ENCODE assay signal across 8 cellular contexts in the genomic region with DNA sequence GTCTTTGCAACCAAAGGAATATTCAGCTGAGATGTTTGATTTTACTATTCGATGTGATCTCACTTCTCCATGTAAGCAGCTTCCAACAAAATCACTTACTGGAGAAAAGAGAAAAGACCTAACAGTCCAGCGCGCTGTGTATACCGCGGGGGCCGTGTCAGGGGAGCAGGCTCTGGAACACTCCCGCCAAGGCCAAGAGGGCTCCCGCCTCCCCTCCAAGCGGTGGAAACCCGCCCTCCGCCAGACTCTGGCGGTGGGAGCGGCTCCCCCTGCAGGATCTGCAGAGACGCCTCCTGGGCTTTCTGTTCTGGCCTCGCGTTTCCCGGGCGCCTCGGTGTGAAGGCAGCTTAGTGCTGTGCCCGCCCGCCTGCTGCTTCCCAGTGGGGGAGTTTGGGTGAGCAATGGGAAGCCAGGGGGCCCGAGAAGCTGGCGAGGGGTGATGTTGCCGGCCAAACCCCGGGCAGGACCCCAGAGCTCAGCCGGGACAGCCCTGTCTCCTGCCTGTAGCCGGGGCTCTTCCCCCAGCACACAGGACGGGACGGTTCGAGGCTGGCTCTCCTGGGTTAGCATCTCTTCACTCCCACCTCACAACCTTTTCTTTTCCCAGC. TPM values are rescaled to one million over a fixed set of nuclear protein-coding genes. Genes with fewer than 3 reads are reported as not detected.
DNase-seq lines count a peak whose midpoint lies in the region; ATAC-seq and TF ChIP-seq lines count a peak whose summit lies in the region.

No MANE protein-coding gene starts in this region.

- BruUV-seq in Panc1 (replicated peaks; lab: Mats Ljungman, UMichigan): no TSS peak

- peaks cover 29% of the 10 kb centered on the region for H3K4me1 Mint-ChIP-seq in activated T-helper 1 cell treated with anti-CD3 and anti-CD28 coated beads, Interleukin-12 subunit alpha, Interleukin-12 subunit beta, Interleukin-2, Interleukin-4 antibody, amounts not matched to agents 30 ng/mL and 10 ng/mL and 1 ng/mL, durations not matched to agents 14 hours and 24 hours and 36 hours (ENCODE audit: low read depth)
- H3K4me1 Mint-ChIP-seq in natural killer cell treated with Interleukin-12 subunit alpha and Interleukin-12 subunit beta and Interleukin-15 and Interleukin-18, amount 100 ng/mL, for 72 hours (ENCODE audit: low read depth in 2 of 2): peaks cover 18 to 19% of the 10 kb centered on the region in 2 donors
- peaks cover 29% of the 10 kb centered on the region for H3K4me1 Mint-ChIP-seq in stimulated activated memory B cell treated with anti-CD40 and anti-IgM and Interleukin-4, amounts not matched to agents 10 μg/mL and 1 μg/mL and 100 μg/mL, for 72 hours

- no peaks in the 10 kb centered on the region for H3K36me3 ChIP-seq in Panc1 (ENCODE audit: control insufficient read depth, insufficient read depth, low read length)

- H3K27ac Mint-ChIP-seq in activated T-helper 1 cell treated with anti-CD3 and anti-CD28 coated beads, Interleukin-12 subunit alpha, Interleukin-12 subunit beta, Interleukin-2, Interleukin-4 antibody, amounts not matched to agents 30 ng/mL and 10 ng/mL and 1 ng/mL, durations not matched to agents 14 hours and 24 hours and 36 hours: no peak overlapping the region
- no peak overlapping the region for H3K27ac Mint-ChIP-seq in natural killer cell treated with Interleukin-12 subunit alpha and Interleukin-12 subunit beta and Interleukin-15 and Interleukin-18, amount 100 ng/mL, for 72 hours
- H3K27ac Mint-ChIP-seq in stimulated activated memory B cell treated with anti-CD40 and anti-IgM and Interleukin-4, amounts not matched to agents 10 μg/mL and 1 μg/mL and 100 μg/mL, for 72 hours: no peak overlapping the region

- H3K4me1 ChIP-seq in Panc1 (ENCODE audit: control insufficient read depth, insufficient read depth, low read length): peaks cover 19% of the 10 kb centered on the region

- no peaks in the 10 kb centered on the region for H3K9me3 ChIP-seq in Panc1 (ENCODE audit: control insufficient read depth, insufficient read depth, low read depth, low read length)

- peaks cover 69% of the 10 kb centered on the region for H3K27me3 Mint-ChIP-seq in activated T-helper 1 cell treated with anti-CD3 and anti-CD28 coated beads, Interleukin-12 subunit alpha, Interleukin-12 subunit beta, Interleukin-2, Interleukin-4 antibody, amounts not matched to agents 30 ng/mL and 10 ng/mL and 1 ng/mL, durations not matched to agents 14 hours and 24 hours and 36 hours (ENCODE audit: insufficient read depth)
- peaks cover 29 to 34% of the 10 kb centered on the region in 2 donors for H3K27me3 Mint-ChIP-seq in natural killer cell treated with Interleukin-12 subunit alpha and Interleukin-12 subunit beta and Interleukin-15 and Interleukin-18, amount 100 ng/mL, for 72 hours
- peaks cover 38% of the 10 kb centered on the region for H3K27me3 Mint-ChIP-seq in stimulated activated memory B cell treated with anti-CD40 and anti-IgM and Interleukin-4, amounts not matched to agents 10 μg/mL and 1 μg/mL and 100 μg/mL, for 72 hours

- H3K27ac ChIP-seq in Panc1 (ENCODE audit: low read length): peak overlapping the region; percentile 71

- POLR2A ChIA-PET in Panc1 (lab: Charles Lee): no interaction called here

- CTCF ChIA-PET in Panc1 (lab: Charles Lee): interaction anchor here (0.7 kb wide), 1 partner anchor 401 kb away, joined by 3 read pairs; no protein-coding TSS in a partner anchor

- H3K4me3 Mint-ChIP-seq in activated T-helper 1 cell treated with anti-CD3 and anti-CD28 coated beads, Interleukin-12 subunit alpha, Interleukin-12 subunit beta, Interleukin-2, Interleukin-4 antibody, amounts not matched to agents 30 ng/mL and 10 ng/mL and 1 ng/mL, durations not matched to agents 14 hours and 24 hours and 36 hours: peak overlapping the region; percentile 17
- peak overlapping the region; percentile 30 for H3K4me3 Mint-ChIP-seq in natural killer cell treated with Interleukin-12 subunit alpha and Interleukin-12 subunit beta and Interleukin-15 and Interleukin-18, amount 100 ng/mL, for 72 hours
- H3K4me3 Mint-ChIP-seq in stimulated activated memory B cell treated with anti-CD40 and anti-IgM and Interleukin-4, amounts not matched to agents 10 μg/mL and 1 μg/mL and 100 μg/mL, for 72 hours: peak overlapping the region; percentile 45

- no peaks in the 10 kb centered on the region for H3K27me3 ChIP-seq in Panc1 (ENCODE audit: control insufficient read depth, insufficient read depth, low read length)

- in situ Hi-C loops in Panc1 (cut with HindIII; ENCODE audit: low pct_unique_long_range_greater_than_20kb, low sequenced_read_pairs): no loop called here

- intact Hi-C loops in Panc1 (cut with micrococcal nuclease; ENCODE audit: unreplicated experiment): loop anchor here (5.0 kb wide), 1 partner anchor 65 kb away; the partner anchor contains the start of gene BAHD1
- intact Hi-C loops in activated T-helper 1 cell treated with anti-CD3 and anti-CD28 coated beads, Interleukin-12 subunit alpha, Interleukin-12 subunit beta, Interleukin-2, Interleukin-4 antibody, amounts not matched to agents 30 ng/mL and 10 ng/mL and 1 ng/mL, durations not matched to agents 14 hours and 24 hours and 36 hours (cut with micrococcal nuclease): loop anchor here (1.0 to 5.0 kb wide), 3 partner anchors 36 to 165 kb away; partner anchors contain the start of genes BAHD1 and CCDC9B

- H3K36me3 Mint-ChIP-seq in activated T-helper 1 cell treated with anti-CD3 and anti-CD28 coated beads, Interleukin-12 subunit alpha, Interleukin-12 subunit beta, Interleukin-2, Interleukin-4 antibody, amounts not matched to agents 30 ng/mL and 10 ng/mL and 1 ng/mL, durations not matched to agents 14 hours and 24 hours and 36 hours (ENCODE audit: low read depth): no peaks in the 10 kb centered on the region
- no peaks in the 10 kb centered on the region for H3K36me3 Mint-ChIP-seq in natural killer cell treated with Interleukin-12 subunit alpha and Interleukin-12 subunit beta and Interleukin-15 and Interleukin-18, amount 100 ng/mL, for 72 hours
- no peaks in the 10 kb centered on the region for H3K36me3 Mint-ChIP-seq in stimulated activated memory B cell treated with anti-CD40 and anti-IgM and Interleukin-4, amounts not matched to agents 10 μg/mL and 1 μg/mL and 100 μg/mL, for 72 hours

- peak overlapping the region; percentile 7 to 22 for H3K4me3 ChIP-seq in Panc1 (ENCODE audit: low read depth in 2 of 2, low read length in 2 of 2)

- ATAC-seq in Panc1 (peak; percentile 97), HG02840 (IDR thresholded peaks at IDR 0.05; ENCODE audit: low FRiP score, unreplicated experiment) (no peak)
- ATAC-seq in natural killer cell treated with Interleukin-12 subunit alpha and Interleukin-12 subunit beta and Interleukin-15 and Interleukin-18, amount 100 ng/mL, for 72 hours: peak; percentile 80 to 86
- peak; percentile 59 for ATAC-seq in stimulated activated memory B cell treated with anti-CD40 and anti-IgM and Interleukin-4, amounts not matched to agents 10 μg/mL and 1 μg/mL and 100 μg/mL, for 72 hours

- TF ChIP-seq CTCF in Panc1 (IDR thresholded peaks at IDR 0.05): peak; percentile 93

- peak; percentile 79 for DNase-seq in EL
- DNase-seq in HUDEP-2 (lab: John Stamatoyannopoulos, UW; ENCODE audit: unreplicated experiment in 76 of 76): peak in 71 of 76 experiments; percentile 8 to 77 (median 54)
- no peak for DNase-seq in Panc1 (ENCODE audit: low read depth, low spot score)
- DNase-seq in activated T-helper 1 cell treated with anti-CD3 and anti-CD28 coated beads, Interleukin-12 subunit alpha, Interleukin-12 subunit beta, Interleukin-2, Interleukin-4 antibody, amounts not matched to agents 30 ng/mL and 10 ng/mL and 1 ng/mL, durations not matched to agents 14 hours and 24 hours and 36 hours (ENCODE audit: low spot score): peak; percentile 55
- DNase-seq in fibroblast of peridontal ligament (ENCODE audit: extremely low read depth): peak; percentile 57
- peak; percentile 76 for DNase-seq in natural killer cell treated with Interleukin-12 subunit alpha and Interleukin-12 subunit beta and Interleukin-15 and Interleukin-18, amount 100 ng/mL, for 72 hours (ENCODE audit: low spot score)

- H3K9me3 Mint-ChIP-seq in activated T-helper 1 cell treated with anti-CD3 and anti-CD28 coated beads, Interleukin-12 subunit alpha, Interleukin-12 subunit beta, Interleukin-2, Interleukin-4 antibody, amounts not matched to agents 30 ng/mL and 10 ng/mL and 1 ng/mL, durations not matched to agents 14 hours and 24 hours and 36 hours: no peaks in the 10 kb centered on the region
- no peaks in the 10 kb centered on the region for H3K9me3 Mint-ChIP-seq in natural killer cell treated with Interleukin-12 subunit alpha and Interleukin-12 subunit beta and Interleukin-15 and Interleukin-18, amount 100 ng/mL, for 72 hours
- no peaks in the 10 kb centered on the region for H3K9me3 Mint-ChIP-seq in stimulated activated memory B cell treated with anti-CD40 and anti-IgM and Interleukin-4, amounts not matched to agents 10 μg/mL and 1 μg/mL and 100 μg/mL, for 72 hours

RNA-seq across cellular contexts. Expression of gene CHST14, which starts 36.3 kb away (rescaled TPM):
- total RNA-seq in Panc1 (2021; ENCODE audit: unreplicated experiment): 42.4 TPM
- polyA plus RNA-seq in Panc1 (2012; ENCODE audit: insufficient read length): 48.2 TPM
- total RNA-seq in activated T-helper 1 cell treated with anti-CD3 and anti-CD28 coated beads, Interleukin-12 subunit alpha, Interleukin-12 subunit beta, Interleukin-2, Interleukin-4 antibody, amounts not matched to agents 30 ng/mL and 10 ng/mL and 1 ng/mL, durations not matched to agents 14 hours and 24 hours and 36 hours: 9.7 and 10.2 TPM in 2 replicates
- total RNA-seq in natural killer cell treated with Interleukin-12 subunit alpha and Interleukin-12 subunit beta and Interleukin-15 and Interleukin-18, amount 100 ng/mL, for 72 hours: 10 to 100 TPM in 1 of 2 donors, 1 to 10 TPM in 1; 9.1 to 14.7 TPM

RNA-seq across cellular contexts. Expression of gene CCDC32, which starts 57.8 kb away (rescaled TPM):
- 29.8 TPM for total RNA-seq in Panc1 (2021; ENCODE audit: unreplicated experiment)
- 17.5 TPM for polyA plus RNA-seq in Panc1 (2012; ENCODE audit: insufficient read length)
- 28.4 and 36.9 TPM in 2 replicates for total RNA-seq in activated T-helper 1 cell treated with anti-CD3 and anti-CD28 coated beads, Interleukin-12 subunit alpha, Interleukin-12 subunit beta, Interleukin-2, Interleukin-4 antibody, amounts not matched to agents 30 ng/mL and 10 ng/mL and 1 ng/mL, durations not matched to agents 14 hours and 24 hours and 36 hours
- 10 to 100 TPM; 49.0 to 52.5 TPM for total RNA-seq in natural killer cell treated with Interleukin-12 subunit alpha and Interleukin-12 subunit beta and Interleukin-15 and Interleukin-18, amount 100 ng/mL, for 72 hours
